Comparison of ENCODE assay signal across 13 cellular contexts in genomic region chr20:38872036-38872435, GRCh38. TPM values are rescaled to one million over a fixed set of nuclear protein-coding genes. Genes with fewer than 3 reads are reported as not detected.
DNase-seq lines count a peak whose midpoint lies in the region; ATAC-seq and TF ChIP-seq lines count a peak whose summit lies in the region.
"Had no signal": no experiment of that assay in that cellular context is flagged by ENCODE, and none has a peak within 500 bp of the region (broad histone marks: within the 10 kb centered on the region; RNA-seq: fewer than 3 reads in every experiment).

No MANE protein-coding gene starts in this region.

- no peaks in the 10 kb centered on the region for H3K79me1 ChIP-seq in H9 (ENCODE audit: insufficient read depth, low read depth, low read length, poor library complexity, severe bottlenecking)

- no peak overlapping the region for H3K14ac ChIP-seq in H9 (ENCODE audit: insufficient read depth, low read length)

- no peak overlapping the region for H3K4me2 ChIP-seq in H9 (ENCODE audit: insufficient read depth, insufficient read length, low read length)

- H3K23ac ChIP-seq in H9 (ENCODE audit: insufficient read length, low read depth, low read length), result no peak overlapping the region

- peaks cover 72 to 97% (median 96%) of the 10 kb centered on the region in 3 donors for H3K4me1 Mint-ChIP-seq in CD8-positive, alpha-beta memory T cell
- H3K4me1 Mint-ChIP-seq in H9 (peaks cover 25 to 30% of the 10 kb centered on the region in 2 experiments), progenitor cell of endocrine pancreas (ENCODE audit: low read depth) (peaks cover 3% of the 10 kb centered on the region)
- H3K4me1 Mint-ChIP-seq in activated naive CD8-positive, alpha-beta T cell (ENCODE audit: low read depth), result peaks cover 77% of the 10 kb centered on the region

- H3K4me3 Mint-ChIP-seq in CD8-positive, alpha-beta memory T cell, result peak overlapping the region; percentile 75 to 93 (median 84)
- H3K4me3 Mint-ChIP-seq in H9, result no peak overlapping the region
- H3K4me3 Mint-ChIP-seq in activated naive CD8-positive, alpha-beta T cell, result peak overlapping the region; percentile 82
- no peak overlapping the region for H3K4me3 Mint-ChIP-seq in progenitor cell of endocrine pancreas (ENCODE audit: low read depth)

- peaks cover 72% of the 10 kb centered on the region for H3K4me1 ChIP-seq in CD8-positive, alpha-beta memory T cell (ENCODE audit: insufficient read depth, low read length)
- H3K4me1 ChIP-seq in H9 (ENCODE audit: insufficient read depth, low read length) (peaks cover 4% of the 10 kb centered on the region; the same call in 1 of the 2 replicates), mucosa of descending colon (ENCODE audit: low read depth) (peaks cover 40% of the 10 kb centered on the region)

- ATAC-seq in mucosa of descending colon, result peak; percentile 74
- ATAC-seq in HG03045 (IDR thresholded peaks at IDR 0.05; ENCODE audit: unreplicated experiment), result no peak
- no peak for ATAC-seq in HG03378 (IDR thresholded peaks at IDR 0.05; ENCODE audit: unreplicated experiment)

- no peak overlapping the region for H3T11ph ChIP-seq in H9 (ENCODE audit: low read length)

- no peak overlapping the region for H2AK5ac ChIP-seq in H9 (ENCODE audit: insufficient read length, low read length)

- H4K8ac ChIP-seq in H9 (replicated peaks; ENCODE audit: insufficient read length, low read depth, low read length), result no peak overlapping the region

- H3K4ac ChIP-seq in H9 (ENCODE audit: low read depth, low read length), result no peak overlapping the region

- POLR2A ChIA-PET in CD8-positive, alpha-beta memory T cell (lab: Charles Lee), result interaction anchor here (1.4 to 6.6 kb wide), 3 partner anchors 10 to 65 kb away, joined by 5 to 80 read pairs (median 12); partner anchors contain the start of gene PPP1R16B

- peak overlapping the region; percentile 21 for H3K4me3 ChIP-seq in CD8-positive, alpha-beta memory T cell (ENCODE audit: low read length)
- H3K4me3 ChIP-seq in mucosa of descending colon (no peak overlapping the region), lower leg skin (ENCODE audit: low read depth, poor library complexity, severe bottlenecking) (no peak overlapping the region)
- H3K4me3 ChIP-seq: cardiac muscle cell, thyroid gland had no signal

- H2BK120ac ChIP-seq in H9 (ENCODE audit: low read depth, low read length, poor library complexity, severe bottlenecking), result no peak overlapping the region

- TF ChIP-seq CTCF in H9 (conservative IDR thresholded peaks at IDR 0.05) (no peak), mucosa of descending colon (IDR thresholded peaks at IDR 0.05) (no peak), progenitor cell of endocrine pancreas (IDR thresholded peaks at IDR 0.05; ENCODE audit: unreplicated experiment) (no peak), lower leg skin (IDR thresholded peaks at IDR 0.05) (no peak)

- H2BK5ac ChIP-seq in H9 (ENCODE audit: insufficient read length, low read length), result no peak overlapping the region

- intact Hi-C loops in mucosa of descending colon (cut with DNase I, micrococcal nuclease), result no loop called here
- intact Hi-C loops in lower leg skin (cut with DNase I; ENCODE audit: low total_unique reads), result no loop called here

- H3K27me3 Mint-ChIP-seq in CD8-positive, alpha-beta memory T cell, result no peaks in the 10 kb centered on the region
- H3K27me3 Mint-ChIP-seq in H9 (ENCODE audit: low read depth) (no peaks in the 10 kb centered on the region), progenitor cell of endocrine pancreas (peaks cover 8% of the 10 kb centered on the region)
- no peaks in the 10 kb centered on the region for H3K27me3 Mint-ChIP-seq in activated naive CD8-positive, alpha-beta T cell

- H4K5ac ChIP-seq in H9 (ENCODE audit: insufficient read length, low read depth, low read length), result no peak overlapping the region

- DNase-seq in CD8-positive, alpha-beta memory T cell, result no peak
- DNase-seq in H9 (no peak), mucosa of descending colon (peak; percentile 67 to 76 (median 71)), progenitor cell of endocrine pancreas (ENCODE audit: low spot score, unreplicated experiment) (no peak), lower leg skin (ENCODE audit: low spot score in 2 of 2) (no peak)
- DNase-seq: NCI-H2029; stimulated activated CD4-positive, alpha-beta T cell treated with anti-CD3 and anti-CD28 coated beads, Interleukin-2, amount 100 ng/mL, for 48 hours; thyroid gland had no signal

- H3K23me2 ChIP-seq in H9 (ENCODE audit: insufficient read length, low read depth, low read length, poor library complexity, severe bottlenecking), result no peaks in the 10 kb centered on the region

- H4K91ac ChIP-seq in H9 (ENCODE audit: insufficient read length, low read depth, low read length), result no peak overlapping the region

- H3K9me3 Mint-ChIP-seq in CD8-positive, alpha-beta memory T cell, result peaks cover 0 to 3% (median 0%) of the 10 kb centered on the region in 5 donors
- no peaks in the 10 kb centered on the region; a peak in 1 of 5 replicates for H3K9me3 Mint-ChIP-seq in H9
- no peaks in the 10 kb centered on the region for H3K9me3 Mint-ChIP-seq in activated naive CD8-positive, alpha-beta T cell (ENCODE audit: low read depth)
- H3K9me3 Mint-ChIP-seq in progenitor cell of endocrine pancreas (ENCODE audit: low read depth), result no peaks in the 10 kb centered on the region

- no peaks in the 10 kb centered on the region for H3K79me2 ChIP-seq in H9 (ENCODE audit: insufficient read depth, low read length)

- H2BK15ac ChIP-seq in H9 (ENCODE audit: low read depth, low read length), result no peak overlapping the region

- H4K20me1 ChIP-seq in H9 (ENCODE audit: control insufficient read depth, insufficient read depth, insufficient read length), result no peaks in the 10 kb centered on the region

- no peak overlapping the region for H3K56ac ChIP-seq in H9 (ENCODE audit: insufficient read length, low read depth, low read length)

- no peaks in the 10 kb centered on the region for H3K9me3 ChIP-seq in CD8-positive, alpha-beta memory T cell (ENCODE audit: low read length)
- H3K9me3 ChIP-seq in H9 (ENCODE audit: control insufficient read depth, low read depth, low read length), result no peaks in the 10 kb centered on the region
- H3K9me3 ChIP-seq in mucosa of descending colon, result no peaks in the 10 kb centered on the region
- H3K9me3 ChIP-seq: thyroid gland had no signal

- no peaks in the 10 kb centered on the region for H3K27me3 ChIP-seq in CD8-positive, alpha-beta memory T cell (ENCODE audit: insufficient read depth, low read length, poor library complexity, severe bottlenecking)
- no peaks in the 10 kb centered on the region for H3K27me3 ChIP-seq in H9 (ENCODE audit: insufficient read depth, low read length)
- H3K27me3 ChIP-seq: cardiac muscle cell, thyroid gland had no signal

- no peaks in the 10 kb centered on the region for H3K36me3 ChIP-seq in CD8-positive, alpha-beta memory T cell (ENCODE audit: insufficient read depth, low read length)
- no peaks in the 10 kb centered on the region for H3K36me3 ChIP-seq in mucosa of descending colon (ENCODE audit: low read depth)
- H3K36me3 ChIP-seq: cardiac muscle cell, thyroid gland had no signal

- peak overlapping the region; percentile 97 to 100 (median 100) for H3K27ac Mint-ChIP-seq in CD8-positive, alpha-beta memory T cell
- H3K27ac Mint-ChIP-seq in H9, result peak overlapping the region in 2 of 3 experiments; percentile 35 to 94; a peak in 3 of 7 replicates
- H3K27ac Mint-ChIP-seq in activated naive CD8-positive, alpha-beta T cell, result peak overlapping the region; percentile 99
- H3K27ac Mint-ChIP-seq in progenitor cell of endocrine pancreas, result no peak overlapping the region

- H2BK20ac ChIP-seq in H9 (ENCODE audit: low read depth, low read length, poor library complexity, severe bottlenecking), result no peak overlapping the region

- H3K18ac ChIP-seq in H9 (ENCODE audit: insufficient read length, low read depth, low read length), result no peak overlapping the region

- H3K9ac ChIP-seq in H9 (ENCODE audit: extremely low read depth, insufficient read length, low read length), result no peak overlapping the region

- no CpG with 5 or more reads among the region's 7 CpGs for WGBS in H9 (ENCODE audit: extremely low coverage, insufficient read length, low lambda C conversion rate)
- 66 to 72% methylated on average over 7 of the region's 7 CpGs for WGBS in lower leg skin, 2 donors

- peaks cover 0 to 31% (median 2%) of the 10 kb centered on the region in 3 donors for H3K36me3 Mint-ChIP-seq in CD8-positive, alpha-beta memory T cell
- H3K36me3 Mint-ChIP-seq in H9 (ENCODE audit: insufficient read depth in 1 of 3, low read depth in 3 of 3), result no peaks in the 10 kb centered on the region
- H3K36me3 Mint-ChIP-seq in activated naive CD8-positive, alpha-beta T cell, result peaks cover 13% of the 10 kb centered on the region
- no peaks in the 10 kb centered on the region for H3K36me3 Mint-ChIP-seq in progenitor cell of endocrine pancreas (ENCODE audit: insufficient read depth)

- CTCF ChIA-PET in CD8-positive, alpha-beta memory T cell (lab: Charles Lee), result interaction anchor here (1.3 to 5.6 kb wide), 4 partner anchors 21 to 82 kb away, joined by 4 to 66 read pairs (median 8); partner anchors contain the start of gene PPP1R16B

- TF ChIP-seq POLR2A in lower leg skin (IDR thresholded peaks at IDR 0.05), result no peak

- H3K27ac ChIP-seq in CD8-positive, alpha-beta memory T cell (ENCODE audit: low read depth, low read length), result peak overlapping the region; percentile 85
- no peak overlapping the region for H3K27ac ChIP-seq in H9 (ENCODE audit: insufficient read length, low read depth, low read length)
- H3K27ac ChIP-seq: cardiac muscle cell, RWPE1, thyroid gland had no signal

- no peak overlapping the region for H2AFZ ChIP-seq in H9 (ENCODE audit: low read length)

- no peak overlapping the region for H2BK12ac ChIP-seq in H9 (ENCODE audit: insufficient read length, low read depth, low read length)

RNA-seq across cellular contexts. Expression of gene FAM83D, which starts 54.2 kb away (rescaled TPM):
- 10 to 100 TPM; 11.9 to 13.2 TPM for total RNA-seq in CD8-positive, alpha-beta memory T cell
- polyA plus RNA-seq in CD8-positive, alpha-beta memory T cell, result 2.3 TPM
- total RNA-seq in H9 (2021), result 48.1 and 51.6 TPM in 2 replicates
- total RNA-seq in mucosa of descending colon, result 10 to 100 TPM in 2 of 3 donors, 1 to 10 TPM in 1; 3.4 to 13.9 (median 13.1) TPM
- 12.6 and 13.8 TPM in 2 replicates for total RNA-seq in progenitor cell of endocrine pancreas
- 10 to 100 TPM in 3 of 4 donors, 1 to 10 TPM in 1; 8.7 to 17.4 (median 14.0) TPM for total RNA-seq in lower leg skin

Comparison
In these comparisons a context has a peak if more than half of its experiments do, and no peak if none do; other contexts are left out.
1. DNase-seq: peak in mucosa of descending colon (3 of 3); none in CD8-positive, alpha-beta memory T cell (0 of 5), H9 (single experiment), progenitor cell of endocrine pancreas (single experiment) and lower leg skin (0 of 2).
2. H3K4me3 Mint-ChIP-seq: peak in CD8-positive, alpha-beta memory T cell (7 of 7) and activated naive CD8-positive, alpha-beta T cell (single experiment); none in H9 (0 of 2) and progenitor cell of endocrine pancreas (single experiment).